ENCODE assay signal across 1 cellular context in the genomic region with DNA sequence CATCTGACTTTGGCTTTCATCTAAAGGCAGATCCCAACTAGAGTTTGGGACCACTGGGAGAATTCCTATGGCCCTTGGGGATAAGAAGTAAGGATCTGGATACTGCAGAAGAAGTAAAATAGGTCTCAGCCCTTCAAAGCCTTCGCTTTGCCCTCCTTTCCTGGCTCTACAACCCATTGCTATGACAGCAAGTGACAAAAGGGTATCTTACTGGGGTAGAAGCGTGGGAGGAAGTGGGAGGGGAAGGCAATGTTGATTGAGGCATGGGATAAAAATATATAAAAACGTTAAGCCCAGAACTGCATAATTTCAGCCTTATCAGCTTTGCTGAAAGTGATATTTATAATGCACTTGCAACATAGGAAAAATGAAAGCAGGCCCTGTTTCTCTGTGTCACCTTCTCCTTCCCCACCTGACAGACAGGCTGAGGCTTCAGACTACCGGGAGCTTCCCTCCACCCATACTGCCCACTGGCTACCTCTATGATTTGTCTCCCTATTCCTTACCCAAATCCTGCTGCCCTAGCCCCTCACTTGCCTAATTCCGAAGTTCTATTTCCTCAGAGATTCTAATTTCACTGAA.
TF ChIP-seq lines count a peak whose summit lies in the region.

No MANE protein-coding gene starts in this region.

TF ChIP-seq in SK-N-SH, 30 proteins besides CTCF, POLR2A, EP300 and RAD21 (continued from another document):
- TF ChIP-seq RCOR1 (IDR thresholded peaks at IDR 0.05; ENCODE audit: low read length) (no peak), FOXJ3 (CRISPR knock-in tag; IDR thresholded peaks at IDR 0.05) (no peak), USF1 (IDR thresholded peaks at IDR 0.05; ENCODE audit: borderline replicate concordance, low read depth) (no peak), SMC3 (IDR thresholded peaks at IDR 0.05; ENCODE audit: low read depth, low read length) (no peak), TCF12 (IDR thresholded peaks at IDR 0.05) (no peak), GABPA (IDR thresholded peaks at IDR 0.05; ENCODE audit: low read depth) (no peak)
- TF ChIP-seq, protein P1, sequence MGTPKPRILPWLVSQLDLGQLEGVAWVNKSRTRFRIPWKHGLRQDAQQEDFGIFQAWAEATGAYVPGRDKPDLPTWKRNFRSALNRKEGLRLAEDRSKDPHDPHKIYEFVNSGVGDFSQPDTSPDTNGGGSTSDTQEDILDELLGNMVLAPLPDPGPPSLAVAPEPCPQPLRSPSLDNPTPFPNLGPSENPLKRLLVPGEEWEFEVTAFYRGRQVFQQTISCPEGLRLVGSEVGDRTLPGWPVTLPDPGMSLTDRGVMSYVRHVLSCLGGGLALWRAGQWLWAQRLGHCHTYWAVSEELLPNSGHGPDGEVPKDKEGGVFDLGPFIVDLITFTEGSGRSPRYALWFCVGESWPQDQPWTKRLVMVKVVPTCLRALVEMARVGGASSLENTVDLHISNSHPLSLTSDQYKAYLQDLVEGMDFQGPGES (IDR thresholded peaks at IDR 0.05; ENCODE audit: low read depth, low read length): no peak
- TF ChIP-seq, protein P2, sequence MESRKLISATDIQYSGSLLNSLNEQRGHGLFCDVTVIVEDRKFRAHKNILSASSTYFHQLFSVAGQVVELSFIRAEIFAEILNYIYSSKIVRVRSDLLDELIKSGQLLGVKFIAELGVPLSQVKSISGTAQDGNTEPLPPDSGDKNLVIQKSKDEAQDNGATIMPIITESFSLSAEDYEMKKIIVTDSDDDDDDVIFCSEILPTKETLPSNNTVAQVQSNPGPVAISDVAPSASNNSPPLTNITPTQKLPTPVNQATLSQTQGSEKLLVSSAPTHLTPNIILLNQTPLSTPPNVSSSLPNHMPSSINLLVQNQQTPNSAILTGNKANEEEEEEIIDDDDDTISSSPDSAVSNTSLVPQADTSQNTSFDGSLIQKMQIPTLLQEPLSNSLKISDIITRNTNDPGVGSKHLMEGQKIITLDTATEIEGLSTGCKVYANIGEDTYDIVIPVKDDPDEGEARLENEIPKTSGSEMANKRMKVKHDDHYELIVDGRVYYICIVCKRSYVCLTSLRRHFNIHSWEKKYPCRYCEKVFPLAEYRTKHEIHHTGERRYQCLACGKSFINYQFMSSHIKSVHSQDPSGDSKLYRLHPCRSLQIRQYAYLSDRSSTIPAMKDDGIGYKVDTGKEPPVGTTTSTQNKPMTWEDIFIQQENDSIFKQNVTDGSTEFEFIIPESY (IDR thresholded peaks at IDR 0.05; ENCODE audit: borderline replicate concordance, low read depth): no peak
TF ChIP-seq in SK-N-SH: peak in this region for 0.
